ENCODE assay signal across 11 cellular contexts in the genomic region with DNA sequence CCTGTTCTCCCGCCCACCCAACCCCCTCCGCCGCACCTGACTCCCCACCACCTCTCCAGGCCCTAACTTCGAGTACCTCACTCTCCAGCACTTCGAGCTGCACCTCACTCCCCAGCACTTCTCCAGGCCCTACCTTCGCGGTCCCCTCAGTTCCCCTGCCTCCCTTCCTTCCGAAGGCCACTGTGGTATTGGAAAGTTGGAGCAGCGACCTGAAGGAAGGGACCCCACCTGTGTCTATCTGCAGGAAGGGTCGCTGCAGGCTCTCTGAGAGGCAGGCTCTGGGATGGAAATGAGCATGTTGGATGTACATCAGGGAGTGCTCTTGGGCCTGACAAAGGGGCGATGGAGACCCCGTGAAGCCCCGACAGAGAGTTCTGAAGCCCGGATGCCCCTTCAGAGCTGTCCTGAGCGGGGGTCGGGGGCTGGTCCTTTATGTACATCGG.
DNase-seq lines count a peak whose midpoint lies in the region; ATAC-seq and TF ChIP-seq lines count a peak whose summit lies in the region.
"Had no signal": no experiment of that assay in that cellular context is flagged by ENCODE, and none has a peak within 500 bp of the region (broad histone marks: within the 10 kb centered on the region; RNA-seq: fewer than 3 reads in every experiment).

No MANE protein-coding gene starts in this region.

- peak overlapping the region in 1 of 10 donors; percentile 80 for H3K4me3 Mint-ChIP-seq in naive thymus-derived CD4-positive, alpha-beta T cell
- H3K4me3 Mint-ChIP-seq in effector memory CD8-positive, alpha-beta T cell, result no peak overlapping the region
- H3K4me3 Mint-ChIP-seq: nephron; stimulated activated memory B cell treated with anti-CD40 and anti-IgM and Interleukin-4, amounts not matched to agents 10 μg/mL and 1 μg/mL and 100 μg/mL, for 72 hours had no signal

- H3K36me3 ChIP-seq in PC-9 (ENCODE audit: low read depth), result no peaks in the 10 kb centered on the region
- no peaks in the 10 kb centered on the region for H3K36me3 ChIP-seq in duodenal mucosa (ENCODE audit: control insufficient read depth in 1 of 2, insufficient read depth in 2 of 2, low read length in 2 of 2)
- no peaks in the 10 kb centered on the region for H3K36me3 ChIP-seq in naive thymus-derived CD4-positive, alpha-beta T cell (ENCODE audit: control insufficient read depth in 2 of 3, insufficient read depth in 3 of 3, low read length in 3 of 3)
- H3K36me3 ChIP-seq in transverse colon, result no peaks in the 10 kb centered on the region

- H3K4me3 ChIP-seq in PC-9 (no peak overlapping the region), duodenal mucosa (ENCODE audit: low read depth in 1 of 2, low read length in 2 of 2) (no peak overlapping the region), transverse colon (no peak overlapping the region)
- no peak overlapping the region for H3K4me3 ChIP-seq in naive thymus-derived CD4-positive, alpha-beta T cell (ENCODE audit: low read length)

- TF ChIP-seq EP300 in transverse colon (IDR thresholded peaks at IDR 0.05; ENCODE audit: low read depth), result no peak

- H3K36me3 Mint-ChIP-seq in naive thymus-derived CD4-positive, alpha-beta T cell, result peaks cover 0 to 19% (median 10%) of the 10 kb centered on the region in 5 donors
- H3K36me3 Mint-ChIP-seq in effector memory CD8-positive, alpha-beta T cell (ENCODE audit: insufficient read depth), result no peaks in the 10 kb centered on the region

- peak overlapping the region in 5 of 9 donors; percentile 90 to 97 (median 92) for H3K27ac Mint-ChIP-seq in naive thymus-derived CD4-positive, alpha-beta T cell
- peak overlapping the region in 1 of 2 donors; percentile 41 for H3K27ac Mint-ChIP-seq in effector memory CD8-positive, alpha-beta T cell
- H3K27ac Mint-ChIP-seq: stimulated activated memory B cell treated with anti-CD40 and anti-IgM and Interleukin-4, amounts not matched to agents 10 μg/mL and 1 μg/mL and 100 μg/mL, for 72 hours had no signal

- peaks cover 4% of the 10 kb centered on the region; the same call in 1 of the 2 replicates for H3F3A ChIP-seq in PC-9 (ENCODE audit: insufficient read depth, low read depth)

- intact Hi-C loops in PC-9 (cut with micrococcal nuclease; ENCODE audit: unreplicated experiment), result loop anchor here (1.0 to 10.0 kb wide), 11 partner anchors 9 to 390 kb away; no protein-coding TSS in a partner anchor
- intact Hi-C loops in naive thymus-derived CD4-positive, alpha-beta T cell (cut with micrococcal nuclease), result loop anchor here (5.0 kb wide), 2 partner anchors 393 to 437 kb away; no protein-coding TSS in a partner anchor
- intact Hi-C loops in transverse colon (cut with DNase I; ENCODE audit: low total_unique reads), result no loop called here

- H3K4me1 ChIP-seq in PC-9 (replicated peaks; ENCODE audit: insufficient read depth) (peaks cover 15% of the 10 kb centered on the region), duodenal mucosa (ENCODE audit: control insufficient read depth in 1 of 2, insufficient read depth in 2 of 2, low read length in 2 of 2) (peaks cover 14 to 24% of the 10 kb centered on the region in 2 donors), transverse colon (peaks cover 20 to 47% (median 24%) of the 10 kb centered on the region in 4 donors)
- peaks cover 12 to 22% of the 10 kb centered on the region in 2 donors for H3K4me1 ChIP-seq in naive thymus-derived CD4-positive, alpha-beta T cell (ENCODE audit: control insufficient read depth in 2 of 2, insufficient read depth in 2 of 2, low read length in 2 of 2)

- TF ChIP-seq CTCF in PC-9 (conservative IDR thresholded peaks at IDR 0.05) (no peak), transverse colon (IDR thresholded peaks at IDR 0.05) (no peak)

- in situ Hi-C loops in transverse colon (cut with MboI; ENCODE audit: low pct_ligation_motif_present in 1 of 4, low pct_unique_long_range_greater_than_20kb in 1 of 4, low sequenced_read_pairs in 3 of 4), result loop anchor here in 3 of 4 donors (25.0 kb wide), 1 partner anchor 392 kb away; no protein-coding TSS in a partner anchor

- no peak for DNase-seq in PC-9
- no peak for DNase-seq in naive thymus-derived CD4-positive, alpha-beta T cell
- no peak for DNase-seq in transverse colon
- DNase-seq in stimulated activated CD4-positive, alpha-beta T cell treated with anti-CD3 and anti-CD28 coated beads, Interleukin-4, amount 100 ng/mL, for 24 hours, result no peak
- no peak for DNase-seq in activated CD4-positive, CD25-positive, alpha-beta regulatory T cell treated with anti-CD3 and anti-CD28 coated beads, Interleukin-2, amount 50 U/mL, for 72 hours
- no peak for DNase-seq in effector memory CD8-positive, alpha-beta T cell
- DNase-seq: NCI-H1105; stimulated activated CD4-positive, alpha-beta T cell treated with anti-CD3 and anti-CD28 coated beads, Interleukin-1b, Interleukin-23, amount 100 ng/mL, for 48 hours had no signal

- 84% methylated on average over 17 of the region's 17 CpGs; no CpG with 5 or more reads in 1 of the 2 donors for WGBS in transverse colon (ENCODE audit: low coverage in 1 of 2), 2 donors

- H3K27ac ChIP-seq in PC-9, result no peak overlapping the region
- H3K27ac ChIP-seq in duodenal mucosa (ENCODE audit: low read depth, low read length), result peak overlapping the region; percentile 67
- H3K27ac ChIP-seq in naive thymus-derived CD4-positive, alpha-beta T cell (ENCODE audit: low read depth, low read length), result no peak overlapping the region
- peak overlapping the region; percentile 70 to 83 (median 76) for H3K27ac ChIP-seq in transverse colon

- H3K9me2 ChIP-seq in PC-9 (ENCODE audit: insufficient read depth), result no peaks in the 10 kb centered on the region

- no peaks in the 10 kb centered on the region for H3K27me3 Mint-ChIP-seq in naive thymus-derived CD4-positive, alpha-beta T cell
- no peaks in the 10 kb centered on the region for H3K27me3 Mint-ChIP-seq in effector memory CD8-positive, alpha-beta T cell
- H3K27me3 Mint-ChIP-seq: stimulated activated memory B cell treated with anti-CD40 and anti-IgM and Interleukin-4, amounts not matched to agents 10 μg/mL and 1 μg/mL and 100 μg/mL, for 72 hours had no signal

- H3K9me3 Mint-ChIP-seq in naive thymus-derived CD4-positive, alpha-beta T cell, result peaks cover 0 to 1% (median 0%) of the 10 kb centered on the region in 11 donors
- H3K9me3 Mint-ChIP-seq in effector memory CD8-positive, alpha-beta T cell, result no peaks in the 10 kb centered on the region
- H3K9me3 Mint-ChIP-seq: nephron had no signal

- TSS peak; percentile 61 for BruUV-seq in PC-9 (replicated peaks; lab: Mats Ljungman, UMichigan)

- no peak for TF ChIP-seq POLR2A in transverse colon (IDR thresholded peaks at IDR 0.05)

- no peak for ATAC-seq in naive thymus-derived CD4-positive, alpha-beta T cell
- ATAC-seq in effector memory CD8-positive, alpha-beta T cell (replicated peaks), result no peak

- peaks cover 17 to 43% (median 33%) of the 10 kb centered on the region in 7 donors for H3K4me1 Mint-ChIP-seq in naive thymus-derived CD4-positive, alpha-beta T cell
- H3K4me1 Mint-ChIP-seq in effector memory CD8-positive, alpha-beta T cell (ENCODE audit: low read depth in 2 of 2), result peaks cover 17 to 22% of the 10 kb centered on the region in 2 donors

- H2AFZ ChIP-seq in PC-9, result no peak overlapping the region

- H4K20me1 ChIP-seq in PC-9 (ENCODE audit: insufficient read depth), result no peaks in the 10 kb centered on the region

- POLR2A ChIA-PET in PC-9 (lab: Charles Lee; ENCODE audit: unreplicated experiment), result interaction anchor here (0.5 kb wide), 1 partner anchor 1386 kb away, joined by 3 read pairs; no protein-coding TSS in a partner anchor
- POLR2A ChIA-PET in naive thymus-derived CD4-positive, alpha-beta T cell (lab: Charles Lee), result no interaction called here

- H3K9me3 ChIP-seq in PC-9 (ENCODE audit: insufficient read depth, low read depth) (no peaks in the 10 kb centered on the region), duodenal mucosa (ENCODE audit: control insufficient read depth in 1 of 2, low read length in 2 of 2) (no peaks in the 10 kb centered on the region), transverse colon (no peaks in the 10 kb centered on the region)
- H3K9me3 ChIP-seq in naive thymus-derived CD4-positive, alpha-beta T cell (ENCODE audit: control insufficient read depth in 2 of 3, low read length in 3 of 3), result no peaks in the 10 kb centered on the region

- H3K4me2 ChIP-seq in PC-9, result peak overlapping the region; percentile 27; the same call in 1 of the 2 replicates

- H3K27me3 ChIP-seq in PC-9 (ENCODE audit: insufficient read depth, low read depth) (no peaks in the 10 kb centered on the region), duodenal mucosa (ENCODE audit: control insufficient read depth in 1 of 2, insufficient read depth in 2 of 2, low read length in 2 of 2) (no peaks in the 10 kb centered on the region), transverse colon (no peaks in the 10 kb centered on the region)
- no peaks in the 10 kb centered on the region for H3K27me3 ChIP-seq in naive thymus-derived CD4-positive, alpha-beta T cell (ENCODE audit: control insufficient read depth in 2 of 2, insufficient read depth in 2 of 2, low read length in 2 of 2)

- CTCF ChIA-PET in PC-9 (lab: Charles Lee), result interaction anchor here (0.5 to 1.5 kb wide), 5 partner anchors 10 to 478 kb away, joined by 3 to 9 read pairs (median 3); no protein-coding TSS in a partner anchor
- CTCF ChIA-PET in naive thymus-derived CD4-positive, alpha-beta T cell (lab: Charles Lee), result no interaction called here

- H3K9ac ChIP-seq in duodenal mucosa (ENCODE audit: low read depth in 1 of 2, low read length in 2 of 2), result no peak overlapping the region

- no peaks in the 10 kb centered on the region for H3K79me2 ChIP-seq in PC-9 (ENCODE audit: low read depth)

Comparison
In these comparisons a context has a peak if more than half of its experiments do, and no peak if none do; other contexts are left out.
1. H3K27ac ChIP-seq: peak in duodenal mucosa (single experiment) and transverse colon (4 of 4); none in PC-9 (single experiment) and naive thymus-derived CD4-positive, alpha-beta T cell (single experiment).